Comparison of ENCODE assay signal across 12 cellular contexts in genomic region chr5:138668451-138668850, GRCh38.
A peak's percentile ranks its signal among the peaks of the same experiment; 100 is the strongest.
DNase-seq lines count a peak whose midpoint lies in the region.
"Had no signal": no experiment of that assay in that cellular context is flagged by ENCODE, and none has a peak within 500 bp of the region (broad histone marks: within the 10 kb centered on the region; RNA-seq: fewer than 3 reads in every experiment).

No MANE protein-coding gene starts in this region.

- H3K4me3 ChIP-seq in neuronal stem cell (ENCODE audit: low read length in 2 of 2): no peak overlapping the region
- H3K4me3 ChIP-seq: breast epithelium, thoracic aorta had no signal

- no peak overlapping the region for H3K23ac ChIP-seq in neuronal stem cell (ENCODE audit: low read depth, low read length, poor library complexity)

- DNase-seq in EL (peak; percentile 13), RPMI7951 (ENCODE audit: low read depth) (peak; percentile 20), neuronal stem cell (ENCODE audit: low spot score) (no peak), globus pallidus (ENCODE audit: low spot score) (no peak), SIG-M5 (lab: John Stamatoyannopoulos, UW) (no peak), cerebellar cortex (ENCODE audit: low spot score) (no peak)
- peak; percentile 66 for DNase-seq in central memory CD4-positive, alpha-beta T cell
- DNase-seq: DMS153, hippocampal formation, NCI-H2107 had no signal

- no peak overlapping the region for H2AFZ ChIP-seq in neuronal stem cell (ENCODE audit: low read length)

- H3K36me3 ChIP-seq in neuronal stem cell (replicated peaks in 1 of 2; ENCODE audit: control insufficient read depth in 2 of 2, insufficient read depth in 2 of 2, low read length in 2 of 2): no peaks in the 10 kb centered on the region
- H3K36me3 ChIP-seq: breast epithelium, thoracic aorta had no signal

- H4K91ac ChIP-seq in neuronal stem cell (ENCODE audit: low read depth, low read length, poor library complexity): no peak overlapping the region

- no peak overlapping the region for H3K14ac ChIP-seq in neuronal stem cell (ENCODE audit: low read length)

- H2BK15ac ChIP-seq in neuronal stem cell (ENCODE audit: low read length): no peak overlapping the region

- peaks cover 7 to 10% of the 10 kb centered on the region in 2 donors for H3K4me1 ChIP-seq in neuronal stem cell (ENCODE audit: control insufficient read depth in 2 of 2, insufficient read depth in 1 of 2, low read depth in 1 of 2, low read length in 2 of 2)

- WGBS in neuronal stem cell (ENCODE audit: extremely low coverage in 2 of 2, insufficient read length in 2 of 2, insufficient replicate concordance in 1 of 2), 2 donors: no CpG with 5 or more reads among the region's 5 CpGs

- no peak overlapping the region for H4K8ac ChIP-seq in neuronal stem cell (ENCODE audit: low read depth, low read length)

- no peak overlapping the region for H3K27ac ChIP-seq in neuronal stem cell (replicated peaks; ENCODE audit: low read length)
- H3K27ac ChIP-seq: breast epithelium, thoracic aorta had no signal

- H2BK12ac ChIP-seq in neuronal stem cell (ENCODE audit: low read length): no peak overlapping the region

- H3K18ac ChIP-seq in neuronal stem cell (ENCODE audit: low read length): peak overlapping the region; percentile 2

- H3K4me2 ChIP-seq in neuronal stem cell (ENCODE audit: insufficient read depth, low read length, poor library complexity, severe bottlenecking): no peak overlapping the region

- H2AK5ac ChIP-seq in neuronal stem cell (ENCODE audit: low read depth, low read length): no peak overlapping the region

- H3K27me3 ChIP-seq in neuronal stem cell (ENCODE audit: control insufficient read depth in 3 of 3, insufficient read depth in 3 of 3, low read depth in 1 of 3, low read length in 3 of 3): peaks cover 0 to 8% (median 0%) of the 10 kb centered on the region in 3 experiments
- H3K27me3 ChIP-seq: breast epithelium had no signal

- H3K9me3 ChIP-seq in neuronal stem cell (replicated peaks in 1 of 2; ENCODE audit: control insufficient read depth in 2 of 2, insufficient read depth in 1 of 2, low read depth in 1 of 2, low read length in 2 of 2): no peaks in the 10 kb centered on the region
- H3K9me3 ChIP-seq: breast epithelium, thoracic aorta had no signal

- no peak overlapping the region for H3K4ac ChIP-seq in neuronal stem cell (ENCODE audit: low read length)

- no peak overlapping the region for H2BK120ac ChIP-seq in neuronal stem cell (ENCODE audit: low read depth, low read length)

- no peak overlapping the region for H2BK5ac ChIP-seq in neuronal stem cell (ENCODE audit: low read length)

- H3K79me1 ChIP-seq in neuronal stem cell (ENCODE audit: low read depth, low read length): no peaks in the 10 kb centered on the region

- H3K9ac ChIP-seq in neuronal stem cell (ENCODE audit: low read depth, low read length, poor library complexity): no peak overlapping the region

Comparison
In these comparisons a context has a peak if more than half of its experiments do, and no peak if none do; other contexts are left out.
1. DNase-seq: peak in EL (single experiment), RPMI7951 (single experiment) and central memory CD4-positive, alpha-beta T cell (single experiment); none in neuronal stem cell (single experiment), globus pallidus (single experiment), SIG-M5 (single experiment) and cerebellar cortex (single experiment).